21 cellular contexts compared by ENCODE assay signal in genomic region chr2:180733330-180733729, GRCh38.
A peak's percentile ranks its signal among the peaks of the same experiment; 100 is the strongest.
DNase-seq lines count a peak whose midpoint lies in the region; ATAC-seq and TF ChIP-seq lines count a peak whose summit lies in the region.
"Had no signal": no experiment of that assay in that cellular context is flagged by ENCODE, and none has a peak within 500 bp of the region (broad histone marks: within the 10 kb centered on the region; RNA-seq: fewer than 3 reads in every experiment).

No MANE protein-coding gene starts in this region.

- DNase-seq in MCF 10A (ENCODE audit: unreplicated experiment) = no peak
- no peak for DNase-seq in breast epithelium (ENCODE audit: low spot score in 2 of 2)
- peak; percentile 41 for DNase-seq in LHCN-M2 (ENCODE audit: low read depth)
- DNase-seq in mammary epithelial cell = no peak
- no peak for DNase-seq in psoas muscle
- no peak for DNase-seq in NK-92 (lab: John Stamatoyannopoulos, UW; ENCODE audit: unreplicated experiment)
- DNase-seq in activated CD4-positive, alpha-beta T cell treated with anti-CD3 and anti-CD28 coated beads, Interleukin-2, amount 50 U/mL, for 4 hours = no peak
- no peak for DNase-seq in iPS-NIHi11 (ENCODE audit: low spot score)
- DNase-seq: ACHN; AML-193; DMS153; HCEC 1CT; NCI-H1436 treated with DMSO at 0.1 percent for 48 hours; NCI-H2081 treated with DMSO at 0.1 percent for 48 hours; NCI-H226; NCI-H69; NK-92 treated with Interleukin-12 subunit alpha and Interleukin-12 subunit beta, amount 100 ng/mL, for 24 hours; RPMI8226 had no signal

- 100% methylated on average over 1 of the region's 1 CpG for WGBS in mammary epithelial cell (ENCODE audit: low coverage, missing lambda C conversion rate)
- 78 to 92% (median 81%) methylated on average over 1 of the region's 1 CpG for WGBS in psoas muscle, 3 donors

- peak overlapping the region; percentile 8 for H2AFZ ChIP-seq in mammary epithelial cell (ENCODE audit: low read depth, low read length)

- peaks cover 39% of the 10 kb centered on the region for H3K4me1 Mint-ChIP-seq in MCF 10A (ENCODE audit: insufficient read depth, unreplicated experiment)
- H3K4me1 Mint-ChIP-seq: CD14-positive monocyte had no signal

- no peaks in the 10 kb centered on the region for H3K36me3 Mint-ChIP-seq in MCF 10A (ENCODE audit: insufficient read depth, unreplicated experiment)
- H3K36me3 Mint-ChIP-seq: CD14-positive monocyte had no signal

- H3K27me3 ChIP-seq in breast epithelium = no peaks in the 10 kb centered on the region
- no peaks in the 10 kb centered on the region for H3K27me3 ChIP-seq in mammary epithelial cell (ENCODE audit: insufficient read depth, low read length)
- no peaks in the 10 kb centered on the region for H3K27me3 ChIP-seq in psoas muscle (ENCODE audit: insufficient read depth in 3 of 3, low read length in 2 of 3)

- peaks cover 12% of the 10 kb centered on the region for H3K9me3 Mint-ChIP-seq in MCF 10A (ENCODE audit: unreplicated experiment)

- CTCF ChIA-PET in MCF 10A (lab: Yijun Ruan, JAX) (no interaction called here), mammary epithelial cell (lab: Charles Lee; ENCODE audit: low non-redundant PET) (no interaction called here)

- H3K4me1 ChIP-seq in breast epithelium = no peaks in the 10 kb centered on the region
- peaks cover 22% of the 10 kb centered on the region for H3K4me1 ChIP-seq in mammary epithelial cell (ENCODE audit: insufficient read depth, low read length)
- H3K4me1 ChIP-seq in psoas muscle = peaks cover 36% of the 10 kb centered on the region

- dilution Hi-C loops in mammary epithelial cell (cut with HindIII; ENCODE audit: low sequenced_read_pairs) = no loop called here

- H3K27ac ChIP-seq in breast epithelium (no peak overlapping the region), mammary epithelial cell (ENCODE audit: insufficient read depth, low read depth, low read length) (no peak overlapping the region), psoas muscle (peak overlapping the region; percentile 72)
- H3K27ac ChIP-seq: HL-60 had no signal

- TF ChIP-seq CTCF in MCF 10A (IDR thresholded peaks at IDR 0.05; ENCODE audit: unreplicated experiment) (no peak), breast epithelium (IDR thresholded peaks at IDR 0.05) (no peak), mammary epithelial cell (conservative IDR thresholded peaks at IDR 0.05 in 1 of 2, IDR thresholded peaks at IDR 0.05 in 1 of 2; ENCODE audit: extremely low read depth in 1 of 2, insufficient read depth in 1 of 2, low read depth in 1 of 2, low read length in 2 of 2) (no peak), psoas muscle (IDR thresholded peaks at IDR 0.05) (no peak)

- intact Hi-C loops in MCF 10A (cut with micrococcal nuclease) = no loop called here
- intact Hi-C loops in breast epithelium (cut with DNase I; ENCODE audit: low total_unique reads) = no loop called here
- intact Hi-C loops in mammary epithelial cell (cut with micrococcal nuclease) = loop anchor here (5.0 to 10.0 kb wide), 2 partner anchors 251 to 719 kb away; partner anchors contain the start of gene UBE2E3
- intact Hi-C loops in psoas muscle (cut with DNase I) = loop anchor here in 1 of 2 donors (10.0 kb wide), 1 partner anchor 251 kb away; the partner anchor contains the start of gene UBE2E3

- no peak for TF ChIP-seq POLR2A in breast epithelium (IDR thresholded peaks at IDR 0.05)

- H3K4me2 ChIP-seq in mammary epithelial cell (ENCODE audit: insufficient read depth, low read depth, low read length) = no peak overlapping the region

- POLR2A ChIA-PET in MCF 10A (lab: Yijun Ruan, JAX) = no interaction called here

- H3K4me3 Mint-ChIP-seq in MCF 10A (ENCODE audit: unreplicated experiment) = no peak overlapping the region
- H3K4me3 Mint-ChIP-seq: CD14-positive monocyte had no signal

- H3K36me3 ChIP-seq in breast epithelium = no peaks in the 10 kb centered on the region
- no peaks in the 10 kb centered on the region for H3K36me3 ChIP-seq in mammary epithelial cell (ENCODE audit: insufficient read depth, low read length)
- no peaks in the 10 kb centered on the region for H3K36me3 ChIP-seq in psoas muscle (ENCODE audit: insufficient read depth in 1 of 2, low read depth in 1 of 2)

- in situ Hi-C loops in mammary epithelial cell (cut with MboI; ENCODE audit: low sequenced_read_pairs in 2 of 2) = no loop called here

- H4K20me1 ChIP-seq in mammary epithelial cell (ENCODE audit: insufficient read depth, low read length) = no peaks in the 10 kb centered on the region

- no peaks in the 10 kb centered on the region for H3K9me3 ChIP-seq in breast epithelium
- no peaks in the 10 kb centered on the region for H3K9me3 ChIP-seq in mammary epithelial cell (replicated peaks; ENCODE audit: insufficient read depth, low read length)
- no peaks in the 10 kb centered on the region for H3K9me3 ChIP-seq in psoas muscle

- no peak overlapping the region for H3K4me3 ChIP-seq in breast epithelium
- H3K4me3 ChIP-seq in mammary epithelial cell (replicated peaks in 1 of 3; ENCODE audit: insufficient read depth in 1 of 3, low read depth in 2 of 3, low read length in 3 of 3) = no peak overlapping the region
- no peak overlapping the region for H3K4me3 ChIP-seq in psoas muscle
- H3K4me3 ChIP-seq: K562 had no signal

- BruUV-seq in MCF 10A (replicated peaks; lab: Mats Ljungman, UMichigan) = no TSS peak
- no TSS peak for BruUV-seq in mammary epithelial cell (replicated peaks; lab: Mats Ljungman, UMichigan)

- no peak overlapping the region for H3K9ac ChIP-seq in mammary epithelial cell (ENCODE audit: insufficient read depth, low read length)

- peak in 2 of 4 donors; percentile 45 to 57 for ATAC-seq in psoas muscle
- ATAC-seq: K562 had no signal

- no peaks in the 10 kb centered on the region for H3K79me2 ChIP-seq in mammary epithelial cell (ENCODE audit: insufficient read depth, low read length)

- H3K27me3 Mint-ChIP-seq in MCF 10A (ENCODE audit: insufficient read depth, unreplicated experiment) = no peaks in the 10 kb centered on the region

- H3K27ac Mint-ChIP-seq in MCF 10A (ENCODE audit: low read depth, unreplicated experiment) = peak overlapping the region; percentile 10
- H3K27ac Mint-ChIP-seq: CD14-positive monocyte had no signal
